Comparison of ENCODE assay signal across 1 cellular context in the genomic region with DNA sequence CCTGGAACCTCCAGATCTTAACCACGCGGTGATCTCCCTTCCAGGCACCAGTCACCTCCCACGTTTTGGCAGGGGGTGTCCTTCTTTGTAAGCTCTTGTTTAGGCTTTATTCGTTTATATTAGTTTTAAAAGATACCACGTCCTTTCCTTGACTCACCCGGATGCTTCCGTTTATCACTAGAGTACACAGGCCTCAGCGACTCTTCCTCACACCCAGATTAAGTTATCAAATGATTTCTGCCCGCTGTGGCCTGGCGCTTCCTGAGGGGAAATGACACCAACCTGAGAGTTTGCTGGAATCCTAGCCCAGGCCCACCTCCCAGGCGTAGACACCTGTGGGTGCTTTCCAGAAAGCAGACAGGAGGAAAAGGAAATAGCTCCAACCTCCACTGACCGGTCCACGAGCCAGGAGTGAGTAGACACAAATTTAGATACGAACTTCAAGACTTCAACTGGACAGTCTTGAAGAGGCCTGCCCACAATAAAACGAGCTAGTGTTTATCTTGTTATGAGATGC.
TF ChIP-seq lines count a peak whose summit lies in the region.

No MANE protein-coding gene starts in this region.

TF ChIP-seq in K562, 482 proteins besides CTCF, POLR2A, EP300 and RAD21 (continued from another document):
- 0 out of 2 replicates have a peak, but pooled peaks have one; percentile 14 for TF ChIP-seq BHLHE40 (IDR thresholded peaks at IDR 0.05; ENCODE audit: low read length)
- TF ChIP-seq POU5F1 (IDR thresholded peaks at IDR 0.05; ENCODE audit: borderline replicate concordance, low read depth, low read length, partially characterized antibody): no peak
- TF ChIP-seq HDAC2 (IDR thresholded peaks at IDR 0.05): 0 out of 2 replicates have a peak, but pooled peaks have one; percentile 14
- TF ChIP-seq DMBX1 (CRISPR knock-in tag; IDR thresholded peaks at IDR 0.05; ENCODE audit: borderline replicate concordance): peak; percentile 55; the same call in 1 of the 2 replicates
- peak; percentile 80 for TF ChIP-seq L3MBTL2 (IDR thresholded peaks at IDR 0.05)
- TF ChIP-seq NFIC (IDR thresholded peaks at IDR 0.05): peak; percentile 36
- 0 out of 2 replicates have a peak, but pooled peaks have one; percentile 43 for TF ChIP-seq STAT5A (IDR thresholded peaks at IDR 0.05; ENCODE audit: borderline replicate concordance, low read length)
- TF ChIP-seq ZNF175 (CRISPR knock-in tag; IDR thresholded peaks at IDR 0.05; ENCODE audit: low read depth): peak; percentile 75; the same call in 1 of the 2 replicates
- peak; percentile 19; the same call in 1 of the 2 replicates for TF ChIP-seq MYBL2 (IDR thresholded peaks at IDR 0.05; ENCODE audit: low read depth)
- no peak for TF ChIP-seq MYBL2 (CRISPR knock-in tag; IDR thresholded peaks at IDR 0.05; ENCODE audit: borderline replicate concordance)
- no peak for TF ChIP-seq WHSC1 (IDR thresholded peaks at IDR 0.05; ENCODE audit: low read length)
- TF ChIP-seq, protein P1, sequence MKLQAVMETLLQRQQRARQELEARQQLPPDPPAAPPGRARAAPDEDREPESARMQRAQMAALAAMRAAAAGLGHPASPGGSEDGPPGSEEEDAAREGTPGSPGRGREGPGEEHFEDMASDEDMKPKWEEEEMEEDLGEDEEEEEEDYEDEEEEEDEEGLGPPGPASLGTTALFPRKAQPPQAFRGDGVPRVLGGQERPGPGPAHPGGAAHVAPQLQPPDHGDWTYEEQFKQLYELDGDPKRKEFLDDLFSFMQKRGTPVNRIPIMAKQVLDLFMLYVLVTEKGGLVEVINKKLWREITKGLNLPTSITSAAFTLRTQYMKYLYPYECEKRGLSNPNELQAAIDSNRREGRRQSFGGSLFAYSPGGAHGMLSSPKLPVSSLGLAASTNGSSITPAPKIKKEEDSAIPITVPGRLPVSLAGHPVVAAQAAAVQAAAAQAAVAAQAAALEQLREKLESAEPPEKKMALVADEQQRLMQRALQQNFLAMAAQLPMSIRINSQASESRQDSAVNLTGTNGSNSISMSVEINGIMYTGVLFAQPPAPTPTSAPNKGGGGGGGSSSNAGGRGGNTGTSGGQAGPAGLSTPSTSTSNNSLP (IDR thresholded peaks at IDR 0.05; ENCODE audit: borderline replicate concordance, low read depth, low read length): peak; percentile 88
- no peak for TF ChIP-seq ZNF347 (CRISPR knock-in tag; IDR thresholded peaks at IDR 0.05; ENCODE audit: low read depth)
- peak; percentile 70 for TF ChIP-seq ETV5 (CRISPR knock-in tag; IDR thresholded peaks at IDR 0.05; ENCODE audit: low read depth)
- peak; percentile 22; the same call in 1 of the 2 replicates for TF ChIP-seq ZBTB2 (IDR thresholded peaks at IDR 0.05)
- 0 out of 2 replicates have a peak, but pooled peaks have one; percentile 24 for TF ChIP-seq GTF2E2 (tag; IDR thresholded peaks at IDR 0.05)
- TF ChIP-seq, protein P2, sequence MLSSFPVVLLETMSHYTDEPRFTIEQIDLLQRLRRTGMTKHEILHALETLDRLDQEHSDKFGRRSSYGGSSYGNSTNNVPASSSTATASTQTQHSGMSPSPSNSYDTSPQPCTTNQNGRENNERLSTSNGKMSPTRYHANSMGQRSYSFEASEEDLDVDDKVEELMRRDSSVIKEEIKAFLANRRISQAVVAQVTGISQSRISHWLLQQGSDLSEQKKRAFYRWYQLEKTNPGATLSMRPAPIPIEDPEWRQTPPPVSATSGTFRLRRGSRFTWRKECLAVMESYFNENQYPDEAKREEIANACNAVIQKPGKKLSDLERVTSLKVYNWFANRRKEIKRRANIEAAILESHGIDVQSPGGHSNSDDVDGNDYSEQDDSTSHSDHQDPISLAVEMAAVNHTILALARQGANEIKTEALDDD (IDR thresholded peaks at IDR 0.05): 0 out of 2 replicates have a peak, but pooled peaks have one; percentile 59
- peak in 1 of 2 experiments; percentile 15; a peak in 1 of 4 replicates for TF ChIP-seq TBL1XR1 (IDR thresholded peaks at IDR 0.05; ENCODE audit: low read length in 2 of 2)
- TF ChIP-seq KAT8 (IDR thresholded peaks at IDR 0.05; ENCODE audit: low read depth): no peak
- 0 out of 2 replicates have a peak, but pooled peaks have one; percentile 33 for TF ChIP-seq OTX1 (CRISPR knock-in tag; IDR thresholded peaks at IDR 0.05)
- no peak for TF ChIP-seq ZBTB34 (CRISPR knock-in tag; IDR thresholded peaks at IDR 0.05)
- peak; percentile 81 for TF ChIP-seq CBFA2T2 (conservative IDR thresholded peaks at IDR 0.05)
- no peak for TF ChIP-seq ESRRA (IDR thresholded peaks at IDR 0.05; ENCODE audit: borderline replicate concordance, low read depth)
